ENCODE assay signal across 22 cellular contexts in genomic region chr12:52132754-52133161, GRCh38. TPM values are rescaled to one million over a fixed set of nuclear protein-coding genes. Genes with fewer than 3 reads are reported as not detected.
A peak's percentile ranks its signal among the peaks of the same experiment; 100 is the strongest.
DNase-seq lines count a peak whose midpoint lies in the region; ATAC-seq, FAIRE-seq and TF ChIP-seq lines count a peak whose summit lies in the region.
"Had no signal": no experiment of that assay in that cellular context is flagged by ENCODE, and none has a peak within 500 bp of the region (broad histone marks: within the 10 kb centered on the region; RNA-seq: fewer than 3 reads in every experiment).

No MANE protein-coding gene starts in this region.

- H3K79me2 ChIP-seq in GM23248 (ENCODE audit: insufficient read depth) (no peaks in the 10 kb centered on the region), PC-3 (ENCODE audit: low read length) (no peaks in the 10 kb centered on the region)

- POLR2A ChIA-PET in RWPE1 (lab: Yijun Ruan, JAX; ENCODE audit: low non-redundant PET) (no interaction called here), PC-3 (lab: Charles Lee; ENCODE audit: unreplicated experiment) (no interaction called here)

- TF ChIP-seq CTCF in 22Rv1 (IDR thresholded peaks at IDR 0.05): no peak
- TF ChIP-seq CTCF in RWPE1 (conservative IDR thresholded peaks at IDR 0.05; ENCODE audit: low read depth): no peak
- no peak for TF ChIP-seq CTCF in PC-3 (conservative IDR thresholded peaks at IDR 0.05; ENCODE audit: low read depth, low read length)
- no peak for TF ChIP-seq CTCF in body of pancreas (IDR thresholded peaks at IDR 0.05)

- no TSS peak for BruUV-seq in PC-3 (replicated peaks; lab: Mats Ljungman, UMichigan)

- H3K27me3 ChIP-seq in GM23248 (replicated peaks; ENCODE audit: insufficient read depth): no peaks in the 10 kb centered on the region
- H3K27me3 ChIP-seq in PC-3 (ENCODE audit: low read length): no peaks in the 10 kb centered on the region
- no peaks in the 10 kb centered on the region for H3K27me3 ChIP-seq in body of pancreas
- H3K27me3 ChIP-seq: left lung, right atrium auricular region had no signal

- H3K4me3 ChIP-seq in GM23248: no peak overlapping the region
- no peak overlapping the region for H3K4me3 ChIP-seq in PC-3 (ENCODE audit: low read length)
- no peak overlapping the region for H3K4me3 ChIP-seq in body of pancreas
- H3K4me3 ChIP-seq: HAP-1, left lung, right atrium auricular region had no signal

- TF ChIP-seq POLR2A in GM12892 (IDR thresholded peaks at IDR 0.05; ENCODE audit: low read depth, low read length) (no peak), body of pancreas (IDR thresholded peaks at IDR 0.05) (no peak)

- peaks cover 6% of the 10 kb centered on the region; the same call in 1 of the 2 replicates for H3K4me1 ChIP-seq in GM23248 (ENCODE audit: insufficient read depth)
- no peaks in the 10 kb centered on the region for H3K4me1 ChIP-seq in PC-3 (ENCODE audit: insufficient read depth, low read length)
- no peaks in the 10 kb centered on the region for H3K4me1 ChIP-seq in body of pancreas
- H3K4me1 ChIP-seq: HAP-1, left lung had no signal

- intact Hi-C loops in PC-3 (cut with micrococcal nuclease): no loop called here
- intact Hi-C loops in body of pancreas (cut with DNase I): no loop called here

- H3K9me3 ChIP-seq in GM23248 (ENCODE audit: low read depth) (no peaks in the 10 kb centered on the region), PC-3 (ENCODE audit: low read length) (no peaks in the 10 kb centered on the region), body of pancreas (no peaks in the 10 kb centered on the region)
- H3K9me3 ChIP-seq: HAP-1, left lung, right atrium auricular region had no signal

- H3F3A ChIP-seq in GM23248 (ENCODE audit: insufficient read depth) (0 out of 2 replicates have a peak, but pooled peaks cover 5% of the 10 kb centered on the region), PC-3 (ENCODE audit: low read length, unreplicated experiment) (no peaks in the 10 kb centered on the region)

- in situ Hi-C loops in GM23248 (cut with MboI): no loop called here

- CTCF ChIA-PET in RWPE1 (lab: Yijun Ruan, JAX) (interaction anchor here (0.6 to 1.6 kb wide), 4 partner anchors 10 to 129 kb away, joined by 3 to 5 read pairs (median 4); no protein-coding TSS in a partner anchor), PC-3 (lab: Charles Lee) (no interaction called here)

- H4K20me1 ChIP-seq in GM23248 (ENCODE audit: insufficient read depth) (no peaks in the 10 kb centered on the region), PC-3 (ENCODE audit: low read length) (no peaks in the 10 kb centered on the region)

- FAIRE-seq in GM12892 (lab: Jason Lieb, UNC): no peak

- H3K36me3 ChIP-seq in GM23248 (ENCODE audit: low read depth): no peaks in the 10 kb centered on the region
- no peaks in the 10 kb centered on the region for H3K36me3 ChIP-seq in PC-3 (ENCODE audit: low read depth, low read length)
- H3K36me3 ChIP-seq in body of pancreas (replicated peaks in 1 of 2; ENCODE audit: insufficient read depth in 1 of 2, low read depth in 2 of 2): no peaks in the 10 kb centered on the region
- H3K36me3 ChIP-seq: HAP-1, left lung, right atrium auricular region had no signal

- H3K9me2 ChIP-seq in GM23248 (ENCODE audit: insufficient read depth) (no peaks in the 10 kb centered on the region), PC-3 (replicated peaks; ENCODE audit: low read length) (no peaks in the 10 kb centered on the region)

- ATAC-seq in PC-3 (no peak), body of pancreas (no peak)
- ATAC-seq: left lung, Panc1 had no signal

- peak; percentile 76 for DNase-seq in GM23248
- no peak for DNase-seq in RWPE1 (ENCODE audit: low spot score)
- DNase-seq in iPS-NIHi11 (ENCODE audit: low spot score): peak; percentile 1
- no peak for DNase-seq in PC-3
- no peak for DNase-seq in NCI-H524 (lab: John Stamatoyannopoulos, UW)
- no peak for DNase-seq in GM12892 (ENCODE audit: insufficient read length)
- DNase-seq in body of pancreas: no peak
- DNase-seq: activated CD4-positive, alpha-beta T cell treated with anti-CD3 and anti-CD28 coated beads for 48 hours; activated naive CD4-positive, alpha-beta T cell; anterior cingulate cortex; COR-L47; EL; left lung; NCI-H1092 treated with DMSO at 0.1 percent for 48 hours; NCI-H748 treated with DMSO at 0.1 percent for 48 hours had no signal

- H3K4me2 ChIP-seq in GM23248 (ENCODE audit: unreplicated experiment) (no peak overlapping the region), PC-3 (ENCODE audit: low read length) (no peak overlapping the region)

- H3K27ac ChIP-seq in 22Rv1 (peak overlapping the region; percentile 100; the same call in 1 of the 2 replicates), GM23248 (peak overlapping the region; percentile 27), RWPE1 (peak overlapping the region; percentile 78), PC-3 (ENCODE audit: low read length) (no peak overlapping the region), body of pancreas (no peak overlapping the region)
- H3K27ac ChIP-seq: HL-60, left lung, right atrium auricular region had no signal

- WGBS in GM23248 (ENCODE audit: low coverage in 1 of 2, low lambda C conversion rate in 2 of 2, missing lambda C conversion rate in 2 of 2), 2 experiments: 2 to 7% methylated on average over 3 of the region's 3 CpGs
- WGBS in body of pancreas, 2 donors: 71 to 89% methylated on average over 3 of the region's 3 CpGs

- H2AFZ ChIP-seq in GM23248 (no peak overlapping the region), PC-3 (ENCODE audit: low read length) (no peak overlapping the region)

- H3K9ac ChIP-seq in GM23248: no peak overlapping the region
- H3K9ac ChIP-seq in PC-3 (ENCODE audit: low read length): no peak overlapping the region

RNA-seq across cellular contexts. Expression of gene SMIM41, which starts 53.3 kb away (rescaled TPM):
- not detected in 2 replicates for total RNA-seq in GM23248 (2014; rRNA removed; shearing (Covaris generic))
- not detected in 2 replicates for polyA plus RNA-seq in GM23248 (2016; fragmentation: Nextera tagmentation; extraction: Ambion mirVana)
- total RNA-seq in PC-3 (2014; rRNA removed): not detected in 2 replicates
- polyA plus RNA-seq in GM12892 (2012; ENCODE audit: missing spikeins): not detected
- total RNA-seq in body of pancreas: under 1 TPM; 0.26 to 0.66 TPM
- total RNA-seq: chondrocyte had no signal
- polyA plus RNA-seq: AG04450 had no signal

RNA-seq across cellular contexts. Expression of gene KRT80, which starts 59.1 kb away (rescaled TPM):
- 0.38 and 0.65 TPM in 2 replicates for total RNA-seq in GM23248 (2014; rRNA removed; shearing (Covaris generic))
- 1.3 TPM in 2 replicates for polyA plus RNA-seq in GM23248 (2016; fragmentation: Nextera tagmentation; extraction: Ambion mirVana)
- total RNA-seq in PC-3 (2014; rRNA removed) (19.8 and 30.1 TPM in 2 replicates), body of pancreas (10 to 100 TPM; 10.2 to 11.9 TPM)
- not detected for polyA plus RNA-seq in GM12892 (2012; ENCODE audit: missing spikeins)

Comparison
In these comparisons a context has a peak if more than half of its experiments do, and no peak if none do; other contexts are left out.
1. H3K27ac ChIP-seq: peak in 22Rv1 (single experiment), GM23248 (single experiment) and RWPE1 (single experiment); none in PC-3 (single experiment) and body of pancreas (0 of 4).
2. DNase-seq: peak in GM23248 (single experiment) and iPS-NIHi11 (single experiment); none in RWPE1 (single experiment), PC-3 (single experiment), NCI-H524 (0 of 2), GM12892 (single experiment) and body of pancreas (0 of 4).